11 cellular contexts compared by ENCODE assay signal in genomic region chr10:10830316-10831061, GRCh38.
DNase-seq lines count a peak whose midpoint lies in the region; FAIRE-seq and TF ChIP-seq lines count a peak whose summit lies in the region.
"Had no signal": no experiment of that assay in that cellular context is flagged by ENCODE, and none has a peak within 500 bp of the region (broad histone marks: within the 10 kb centered on the region; RNA-seq: fewer than 3 reads in every experiment).

No MANE protein-coding gene starts in this region.

- H2AFZ ChIP-seq in endothelial cell of umbilical vein (ENCODE audit: low read depth, low read length), result no peak overlapping the region

- in situ Hi-C loops in transverse colon (cut with MboI; ENCODE audit: low pct_ligation_motif_present in 1 of 4, low pct_unique_long_range_greater_than_20kb in 1 of 4, low sequenced_read_pairs in 3 of 4) (no loop called here), G401 (cut with HindIII; ENCODE audit: low sequenced_read_pairs) (no loop called here)

- TF ChIP-seq CTCF in endothelial cell of umbilical vein (IDR thresholded peaks at IDR 0.05; ENCODE audit: extremely low read depth in 1 of 2, insufficient read depth in 1 of 2, low read depth in 1 of 2, low read length in 2 of 2), result no peak
- no peak for TF ChIP-seq CTCF in transverse colon (IDR thresholded peaks at IDR 0.05)

- POLR2A ChIA-PET in endothelial cell of umbilical vein (lab: Charles Lee), result interaction anchor here (0.5 to 2.1 kb wide), 4 partner anchors 34 to 205 kb away, joined by 3 to 9 read pairs (median 5); no protein-coding TSS in a partner anchor

- H3K79me2 ChIP-seq in endothelial cell of umbilical vein (ENCODE audit: control insufficient read depth, insufficient read depth, low read length), result no peaks in the 10 kb centered on the region

- TF ChIP-seq POLR2A in endothelial cell of umbilical vein (IDR thresholded peaks at IDR 0.05; ENCODE audit: low read depth, low read length) (no peak), transverse colon (IDR thresholded peaks at IDR 0.05) (no peak)

- H3K4me3 ChIP-seq in MG63, result peak overlapping the region; percentile 23
- H3K4me3 ChIP-seq in endothelial cell of umbilical vein (replicated peaks in 1 of 3; ENCODE audit: insufficient read depth in 1 of 3, low read depth in 1 of 3, low read length in 3 of 3), result peak overlapping the region in 1 of 3 experiments; percentile 43
- H3K4me3 ChIP-seq in transverse colon, result no peak overlapping the region
- H3K4me3 ChIP-seq: adrenal gland had no signal

- H3K4me2 ChIP-seq in endothelial cell of umbilical vein (ENCODE audit: insufficient read depth, low read length), result peak overlapping the region; percentile 62

- H3K27me3 ChIP-seq in MG63, result no peaks in the 10 kb centered on the region
- no peaks in the 10 kb centered on the region for H3K27me3 ChIP-seq in endothelial cell of umbilical vein (ENCODE audit: control insufficient read depth in 2 of 2, insufficient read depth in 2 of 2, low read length in 2 of 2)
- H3K27me3 ChIP-seq in transverse colon, result no peaks in the 10 kb centered on the region
- H3K27me3 ChIP-seq: adrenal gland had no signal

- 66 to 70% methylated on average over 5 of the region's 5 CpGs for WGBS in transverse colon (ENCODE audit: low coverage in 1 of 2), 2 donors

- H3K9ac ChIP-seq in endothelial cell of umbilical vein (replicated peaks; ENCODE audit: extremely low read depth, insufficient read depth, low read length), result peak overlapping the region; percentile 92

- peaks cover 2% of the 10 kb centered on the region; the same call in 1 of the 2 replicates for H3K9me3 ChIP-seq in MG63
- no peaks in the 10 kb centered on the region for H3K9me3 ChIP-seq in endothelial cell of umbilical vein (replicated peaks; ENCODE audit: control insufficient read depth, insufficient read depth, low read length)
- no peaks in the 10 kb centered on the region for H3K9me3 ChIP-seq in transverse colon
- H3K9me3 ChIP-seq: adrenal gland had no signal

- CTCF ChIA-PET in endothelial cell of umbilical vein (lab: Charles Lee), result interaction anchor here (0.6 to 2.7 kb wide), 10 partner anchors 25 to 205 kb away, joined by 3 to 11 read pairs (median 6); no protein-coding TSS in a partner anchor

- H3K36me3 ChIP-seq in MG63 (no peaks in the 10 kb centered on the region), endothelial cell of umbilical vein (ENCODE audit: control insufficient read depth in 2 of 2, extremely low read depth in 1 of 2, insufficient read depth in 2 of 2, low read length in 2 of 2) (no peaks in the 10 kb centered on the region), transverse colon (no peaks in the 10 kb centered on the region)
- H3K36me3 ChIP-seq: adrenal gland had no signal

- H3K27ac ChIP-seq in endothelial cell of umbilical vein (ENCODE audit: insufficient read depth, low read depth, low read length) (peak overlapping the region; percentile 98), transverse colon (peak overlapping the region; percentile 43 to 72 (median 63))

- dilution Hi-C loops in endothelial cell of umbilical vein (cut with MboI; ENCODE audit: extremely low pct_ligation_motif_present, low sequenced_read_pairs), result no loop called here

- H3K4me1 ChIP-seq in endothelial cell of umbilical vein (ENCODE audit: control insufficient read depth, extremely low read depth, insufficient read depth, low read length) (peaks cover 29% of the 10 kb centered on the region), transverse colon (peaks cover 0 to 1% (median 0%) of the 10 kb centered on the region in 4 donors)
- H3K4me1 ChIP-seq: adrenal gland had no signal

- no peak for TF ChIP-seq EP300 in transverse colon (IDR thresholded peaks at IDR 0.05; ENCODE audit: low read depth)

- DNase-seq in MG63, result no peak
- DNase-seq in endothelial cell of umbilical vein (ENCODE audit: low read depth, low spot score), result peak; percentile 93
- DNase-seq in lung microvascular endothelial cell (ENCODE audit: low read depth in 2 of 2), result peak; percentile 93 to 95
- no peak for DNase-seq in transverse colon
- no peak for DNase-seq in SHP77 treated with DMSO at 0.1 percent for 48 hours (lab: John Stamatoyannopoulos, UW)
- no peak for DNase-seq in G401 (ENCODE audit: low spot score)
- no peak for DNase-seq in DMS114 treated with DMSO at 0.1 percent for 48 hours (lab: John Stamatoyannopoulos, UW; ENCODE audit: unreplicated experiment)
- DNase-seq in stimulated activated CD4-positive, alpha-beta T cell treated with anti-CD3 and anti-CD28 coated beads, Interleukin-4, amount 100 ng/mL, for 1 hour, result no peak
- DNase-seq: NCI-H1092; stimulated activated naive CD4-positive, alpha-beta T cell treated with Interleukin-2 at 50 U/mL for 16 hours had no signal

- intact Hi-C loops in endothelial cell of umbilical vein (cut with micrococcal nuclease), result loop anchor here (1.0 to 5.0 kb wide), 8 partner anchors 33 to 333 kb away; partner anchors contain the start of gene CELF2
- intact Hi-C loops in transverse colon (cut with DNase I; ENCODE audit: low total_unique reads), result no loop called here

- BruUV-seq in endothelial cell of umbilical vein (replicated peaks; lab: Mats Ljungman, UMichigan), result TSS peak; percentile 65

- FAIRE-seq in endothelial cell of umbilical vein (lab: Jason Lieb, UNC), result peak; percentile 62

- H3K9me1 ChIP-seq in endothelial cell of umbilical vein (replicated peaks; ENCODE audit: control insufficient read depth, extremely low read depth, insufficient read depth, low read length), result no peaks in the 10 kb centered on the region

- no peaks in the 10 kb centered on the region for H4K20me1 ChIP-seq in endothelial cell of umbilical vein (replicated peaks; ENCODE audit: control insufficient read depth, extremely low read depth, insufficient read depth, low read length)

TF ChIP-seq in endothelial cell of umbilical vein, 7 proteins besides CTCF, POLR2A, EP300 and RAD21:
- TF ChIP-seq EZH2 (IDR thresholded peaks at IDR 0.05; ENCODE audit: borderline replicate concordance, low read depth, low read length, severe bottlenecking) (no peak), JUN (IDR thresholded peaks at IDR 0.05; ENCODE audit: borderline replicate concordance, insufficient read depth, insufficient read length, low read depth) (peak; percentile 86)

Comparison
In these comparisons a context has a peak if more than half of its experiments do, and no peak if none do; other contexts are left out.
1. DNase-seq: peak in endothelial cell of umbilical vein (single experiment) and lung microvascular endothelial cell (2 of 2); none in MG63 (single experiment), transverse colon (single experiment), SHP77 treated with DMSO at 0.1 percent for 48 hours (single experiment), G401 (single experiment), DMS114 treated with DMSO at 0.1 percent for 48 hours (single experiment) and stimulated activated CD4-positive, alpha-beta T cell treated with anti-CD3 and anti-CD28 coated beads, Interleukin-4, amount 100 ng/mL, for 1 hour (single experiment).